In the genomic region with DNA sequence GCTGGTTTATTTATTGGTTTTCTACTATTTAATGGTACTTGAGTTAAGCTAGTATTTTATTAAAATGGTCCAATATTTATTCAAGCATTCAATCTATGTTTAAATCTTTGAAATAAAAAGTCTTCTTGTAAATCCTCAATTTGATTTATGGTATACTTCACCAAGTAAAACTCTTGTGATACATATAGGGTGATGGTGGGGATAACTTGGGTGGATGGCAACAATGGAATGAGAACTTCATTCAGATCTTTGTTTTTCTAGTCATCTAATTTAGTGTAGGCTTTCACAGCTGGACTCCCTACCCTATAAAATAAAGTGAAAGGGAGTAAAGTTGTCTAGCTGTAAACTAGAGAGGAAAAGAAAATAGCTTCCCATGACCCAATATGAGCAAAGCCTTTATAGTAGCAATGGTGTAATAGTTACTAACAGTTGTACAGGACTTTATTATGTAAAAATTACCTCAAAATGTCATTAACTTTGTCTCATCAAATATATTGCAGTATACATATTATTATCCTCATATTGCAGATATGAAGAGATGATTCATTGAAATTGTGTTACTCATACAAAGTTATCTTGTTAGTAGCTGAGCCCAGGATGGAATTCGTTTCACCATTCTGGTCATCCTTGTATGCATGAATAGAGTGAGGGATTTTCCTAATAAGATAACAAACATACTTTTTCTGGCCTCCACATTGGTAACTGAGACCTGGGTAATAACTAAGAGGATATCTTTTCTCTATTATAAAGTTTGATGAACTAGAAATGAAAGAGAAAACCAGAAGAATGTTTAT, we compare ENCODE assay signal across 18 cellular contexts.
DNase-seq lines count a peak whose midpoint lies in the region; ATAC-seq and TF ChIP-seq lines count a peak whose summit lies in the region.
"Had no signal": no experiment of that assay in that cellular context is flagged by ENCODE, and none has a peak within 500 bp of the region (broad histone marks: within the 10 kb centered on the region; RNA-seq: fewer than 3 reads in every experiment).

No MANE protein-coding gene starts in this region.

- peaks cover 2% of the 10 kb centered on the region; the same call in 1 of the 2 replicates for H3K9me3 ChIP-seq in OCI-LY7 (ENCODE audit: low read length)

- H3K36me3 ChIP-seq in OCI-LY7 (ENCODE audit: insufficient read depth, low read length): no peaks in the 10 kb centered on the region

- no peak for TF ChIP-seq CTCF in RWPE1 (conservative IDR thresholded peaks at IDR 0.05; ENCODE audit: low read depth)
- TF ChIP-seq CTCF in epithelial cell of esophagus (IDR thresholded peaks at IDR 0.05; ENCODE audit: insufficient read depth, low read depth, low read length, missing control alignments): no peak
- no peak for TF ChIP-seq CTCF in coronary artery (IDR thresholded peaks at IDR 0.05)
- TF ChIP-seq CTCF in OCI-LY7 (conservative IDR thresholded peaks at IDR 0.05; ENCODE audit: low read length): no peak

- H3K27ac ChIP-seq in RWPE1 (no peak overlapping the region), coronary artery (no peak overlapping the region), OCI-LY7 (ENCODE audit: low read depth, low read length, poor library complexity, severe bottlenecking) (no peak overlapping the region)
- H3K27ac ChIP-seq: HL-60 had no signal

- BruUV-seq in OCI-LY7 (replicated peaks; lab: Mats Ljungman, UMichigan): no TSS peak

- no peak for ATAC-seq in HG03095 (IDR thresholded peaks at IDR 0.05; ENCODE audit: unreplicated experiment)
- ATAC-seq in activated CD4-positive, CD25-positive, alpha-beta regulatory T cell treated with anti-CD3 and anti-CD28 coated beads, Interleukin-2, amount 50 U/mL, for 24 hours: no peak

- H3K79me2 ChIP-seq in OCI-LY7 (ENCODE audit: insufficient read depth, low read depth, low read length): no peaks in the 10 kb centered on the region

- intact Hi-C loops in OCI-LY7 (cut with micrococcal nuclease; ENCODE audit: unreplicated experiment): no loop called here

- peak; percentile 7 for DNase-seq in GM03348 (ENCODE audit: low spot score)
- peak; percentile 23 for DNase-seq in RWPE1 (ENCODE audit: low spot score)
- peak; percentile 68 for DNase-seq in epithelial cell of esophagus (ENCODE audit: low read depth)
- peak; percentile 38 for DNase-seq in left kidney (ENCODE audit: low read depth, low spot score)
- no peak for DNase-seq in coronary artery (ENCODE audit: low spot score)
- no peak for DNase-seq in OCI-LY7 (ENCODE audit: low spot score)
- DNase-seq: C1 segment of cervical spinal cord, DND-41, GF-D8, H7, MV-4-11, NCI-H1417, NCI-H187 treated with DMSO at 0.1 percent for 48 hours, NCI-H69, OCI-M1 had no signal

- no peak overlapping the region for H2AFZ ChIP-seq in OCI-LY7 (ENCODE audit: low read length)

- H4K20me1 ChIP-seq in OCI-LY7 (ENCODE audit: insufficient read depth, low read length): no peaks in the 10 kb centered on the region

- no peak overlapping the region for H3K4me3 ChIP-seq in epithelial cell of esophagus (ENCODE audit: low read length)
- H3K4me3 ChIP-seq in coronary artery: no peak overlapping the region
- H3K4me3 ChIP-seq in OCI-LY7 (ENCODE audit: low read depth, low read length, poor library complexity, severe bottlenecking): no peak overlapping the region

- CTCF ChIA-PET in RWPE1 (lab: Yijun Ruan, JAX): no interaction called here
- CTCF ChIA-PET in OCI-LY7 (lab: Charles Lee; ENCODE audit: unreplicated experiment): no interaction called here

- POLR2A ChIA-PET in RWPE1 (lab: Yijun Ruan, JAX; ENCODE audit: low non-redundant PET) (no interaction called here), OCI-LY7 (lab: Charles Lee) (interaction anchor here (0.6 to 1.3 kb wide), 2 partner anchors 14 to 522 kb away, joined by 3 read pairs; no protein-coding TSS in a partner anchor)

- no peak overlapping the region for H3K4me2 ChIP-seq in OCI-LY7 (ENCODE audit: low read length)

- H3K9me2 ChIP-seq in OCI-LY7 (ENCODE audit: insufficient read depth, low read length): no peaks in the 10 kb centered on the region

- H3K4me1 ChIP-seq in OCI-LY7 (ENCODE audit: insufficient read depth, low read length, poor library complexity, severe bottlenecking): no peaks in the 10 kb centered on the region

Comparison
In these comparisons a context has a peak if more than half of its experiments do, and no peak if none do; other contexts are left out.
1. DNase-seq: peak in GM03348 (single experiment), RWPE1 (single experiment), epithelial cell of esophagus (single experiment) and left kidney (single experiment); none in coronary artery (single experiment) and OCI-LY7 (single experiment).